1 cellular context compared by ENCODE assay signal in genomic region chr12:22408605-22409004, GRCh38.
TF ChIP-seq lines count a peak whose summit lies in the region.

No MANE protein-coding gene starts in this region.

TF ChIP-seq in GM23338, 12 proteins besides CTCF, POLR2A, EP300 and RAD21 (continued from another document):
- TF ChIP-seq ZNF462 (CRISPR knock-in tag; IDR thresholded peaks at IDR 0.05): no peak
- no peak for TF ChIP-seq CREB1 (CRISPR knock-in tag; IDR thresholded peaks at IDR 0.05; ENCODE audit: low read depth)
- TF ChIP-seq EZH2phosphoT487 (IDR thresholded peaks at IDR 0.05; ENCODE audit: unreplicated experiment): no peak
- no peak for TF ChIP-seq REST (IDR thresholded peaks at IDR 0.05; ENCODE audit: unreplicated experiment)
- no peak for TF ChIP-seq ZNF331 (CRISPR knock-in tag; IDR thresholded peaks at IDR 0.05; ENCODE audit: low read depth)
- no peak for TF ChIP-seq ETS1 (IDR thresholded peaks at IDR 0.05)
- TF ChIP-seq STAT1 (IDR thresholded peaks at IDR 0.05; ENCODE audit: unreplicated experiment): no peak
- TF ChIP-seq ZNF114 (CRISPR knock-in tag; IDR thresholded peaks at IDR 0.05): no peak
- no peak for TF ChIP-seq POLR2AphosphoS5 (IDR thresholded peaks at IDR 0.05; ENCODE audit: low read depth)
- no peak for TF ChIP-seq NANOG (IDR thresholded peaks at IDR 0.05; ENCODE audit: borderline replicate concordance)
